25 cellular contexts compared by ENCODE assay signal in the genomic region with DNA sequence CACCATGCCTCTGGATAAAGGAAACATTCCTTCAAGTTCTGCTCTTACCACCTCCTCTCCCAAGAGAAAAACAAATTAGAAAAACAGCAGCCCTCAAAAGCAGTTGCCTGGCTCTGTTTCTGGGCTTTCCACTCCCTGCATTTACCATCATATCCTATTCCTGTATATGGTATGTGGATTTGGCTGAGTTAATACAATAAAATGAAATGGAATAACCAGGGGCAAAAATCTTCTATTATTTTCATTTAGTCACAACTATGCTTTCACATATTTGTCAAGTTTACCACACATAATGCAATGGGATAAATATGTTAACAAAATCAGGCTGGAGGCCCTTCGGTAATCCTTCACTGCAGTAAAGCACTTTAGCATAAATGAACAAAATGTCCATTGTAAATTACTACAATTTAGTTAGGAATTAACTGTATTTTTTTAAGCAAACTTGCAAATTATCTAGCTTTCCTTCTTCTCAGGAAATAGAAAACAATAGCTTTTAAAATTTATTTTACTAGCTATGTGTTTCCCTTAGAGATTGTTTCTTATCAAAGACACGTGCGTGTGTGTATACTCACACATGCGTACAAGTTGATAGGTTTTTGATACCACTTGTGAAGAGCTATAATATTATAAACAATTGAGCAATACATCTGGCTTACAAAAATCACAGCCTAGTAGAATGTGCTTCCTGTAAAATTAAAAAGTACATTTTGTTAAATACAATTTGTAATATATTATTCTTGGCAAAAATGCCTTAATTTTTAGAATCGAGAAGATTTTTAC. TPM values are rescaled to one million over a fixed set of nuclear protein-coding genes. Genes with fewer than 3 reads are reported as not detected.
A peak's percentile ranks its signal among the peaks of the same experiment; 100 is the strongest.
DNase-seq lines count a peak whose midpoint lies in the region; TF ChIP-seq lines count a peak whose summit lies in the region.
"Had no signal": no experiment of that assay in that cellular context is flagged by ENCODE, and none has a peak within 500 bp of the region (broad histone marks: within the 10 kb centered on the region; RNA-seq: fewer than 3 reads in every experiment).

No MANE protein-coding gene starts in this region.

- no peak overlapping the region for H2AFZ ChIP-seq in SK-N-SH (ENCODE audit: low read depth)

- no peaks in the 10 kb centered on the region for H3K9me3 Mint-ChIP-seq in nephron progenitor cell
- H3K9me3 Mint-ChIP-seq: activated CD4-positive, alpha-beta T cell treated with anti-CD3 and anti-CD28 coated beads, Interleukin-2, amount 10 ng/mL, durations not matched to agents 24 days and 14 days; activated T-cell treated with anti-CD3 and anti-CD28 coated beads, Interleukin-2, amount 50 U/mL, for 24 hours; CD8-positive, alpha-beta memory T cell had no signal

- H3K36me3 ChIP-seq in left ventricle myocardium inferior: no peaks in the 10 kb centered on the region
- no peaks in the 10 kb centered on the region for H3K36me3 ChIP-seq in transverse colon
- no peaks in the 10 kb centered on the region for H3K36me3 ChIP-seq in SK-N-SH (replicated peaks in 1 of 2; ENCODE audit: control insufficient read depth in 1 of 2, insufficient read depth in 2 of 2, low read length in 1 of 2)
- H3K36me3 ChIP-seq: Peyer's patch had no signal

- DNase-seq in left ventricle myocardium inferior (no peak), cardiac septum (ENCODE audit: low spot score) (no peak), fibroblast of gingiva (ENCODE audit: low read depth) (peak; percentile 60), nephron progenitor cell (no peak), transverse colon (no peak), RWPE1 (ENCODE audit: low spot score) (no peak), dorsolateral prefrontal cortex (no peak), SK-N-SH (no peak)
- DNase-seq: activated CD4-positive, alpha-beta T cell treated with anti-CD3 and anti-CD28 coated beads, Interleukin-2, amount 10 ng/mL, durations not matched to agents 24 days and 14 days; activated naive CD4-positive, alpha-beta T cell treated with Interleukin-2 at 50 U/mL for 16 hours; activated T-cell treated with anti-CD3 and anti-CD28 coated beads, Interleukin-2, amount 50 U/mL, for 24 hours; CD8-positive, alpha-beta memory T cell; DMS 273 treated with DMSO at 0.1 percent for 48 hours; mammary epithelial cell; NCI-H1105 treated with DMSO at 0.1 percent for 48 hours; NCI-H2081 treated with DMSO at 0.1 percent for 48 hours; NCI-H345; NCI-H748 treated with DMSO at 0.1 percent for 48 hours; Peyer's patch; SIG-M5; stimulated activated naive CD4-positive, alpha-beta T cell; SW 1271; T1000 had no signal

- H3K79me2 ChIP-seq in SK-N-SH (ENCODE audit: insufficient read depth): no peaks in the 10 kb centered on the region

- peaks cover 15% of the 10 kb centered on the region for H3K4me1 ChIP-seq in left ventricle myocardium inferior
- peaks cover 0 to 21% (median 3%) of the 10 kb centered on the region in 4 donors for H3K4me1 ChIP-seq in transverse colon
- no peaks in the 10 kb centered on the region for H3K4me1 ChIP-seq in SK-N-SH (ENCODE audit: control insufficient read depth in 1 of 2, insufficient read depth in 2 of 2, low read depth in 1 of 2, low read length in 1 of 2)
- H3K4me1 ChIP-seq: Peyer's patch had no signal

- no peak overlapping the region for H3K9ac ChIP-seq in SK-N-SH

- WGBS in transverse colon (ENCODE audit: low coverage in 1 of 2), 2 donors: 61 to 65% methylated on average over 5 of the region's 5 CpGs
- WGBS in SK-N-SH (ENCODE audit: low lambda C conversion rate): 9% methylated on average over 5 of the region's 5 CpGs

- H3K9me3 ChIP-seq in left ventricle myocardium inferior (replicated peaks): no peaks in the 10 kb centered on the region
- H3K9me3 ChIP-seq in transverse colon: no peaks in the 10 kb centered on the region
- H3K9me3 ChIP-seq in SK-N-SH: no peaks in the 10 kb centered on the region
- H3K9me3 ChIP-seq: Peyer's patch had no signal

- CTCF ChIA-PET in RWPE1 (lab: Yijun Ruan, JAX) (no interaction called here), SK-N-SH (lab: Yijun Ruan, JAX) (interaction anchor here (1.9 to 2.5 kb wide), 3 partner anchors 11 to 37 kb away, joined by 5 to 8 read pairs (median 8); no protein-coding TSS in a partner anchor)

- peaks cover 17% of the 10 kb centered on the region for H3K4me1 Mint-ChIP-seq in nephron progenitor cell
- H3K4me1 Mint-ChIP-seq: CD8-positive, alpha-beta memory T cell had no signal

- H4K20me1 ChIP-seq in SK-N-SH (ENCODE audit: insufficient read depth): no peaks in the 10 kb centered on the region

- TF ChIP-seq RAD21 in SK-N-SH (IDR thresholded peaks at IDR 0.05; ENCODE audit: low read length): no peak

- H3K9me2 ChIP-seq in SK-N-SH: no peaks in the 10 kb centered on the region

- no peak overlapping the region for H3K4me3 Mint-ChIP-seq in nephron progenitor cell
- H3K4me3 Mint-ChIP-seq: activated CD4-positive, alpha-beta T cell treated with anti-CD3 and anti-CD28 coated beads, Interleukin-2, amount 10 ng/mL, durations not matched to agents 24 days and 14 days; activated T-cell treated with anti-CD3 and anti-CD28 coated beads, Interleukin-2, amount 50 U/mL, for 24 hours; CD8-positive, alpha-beta memory T cell had no signal

- in situ Hi-C loops in transverse colon (cut with MboI; ENCODE audit: low pct_ligation_motif_present in 1 of 4, low pct_unique_long_range_greater_than_20kb in 1 of 4, low sequenced_read_pairs in 3 of 4): no loop called here

- no peak overlapping the region for H3K4me2 ChIP-seq in SK-N-SH

- H3K27ac ChIP-seq in left ventricle myocardium inferior (replicated peaks) (peak overlapping the region; percentile 2), transverse colon (peak overlapping the region in 3 of 4 donors; percentile 14 to 38 (median 17)), RWPE1 (no peak overlapping the region), dorsolateral prefrontal cortex (no peak overlapping the region), SK-N-SH (ENCODE audit: low read depth in 2 of 2, low read length in 1 of 2) (no peak overlapping the region)
- H3K27ac ChIP-seq: 22Rv1 had no signal

- no peak for TF ChIP-seq POLR2A in transverse colon (IDR thresholded peaks at IDR 0.05)

- H3K27me3 ChIP-seq in left ventricle myocardium inferior (ENCODE audit: low read depth): no peaks in the 10 kb centered on the region
- no peaks in the 10 kb centered on the region for H3K27me3 ChIP-seq in transverse colon
- peaks cover 0 to 4% (median 0%) of the 10 kb centered on the region in 45 donors for H3K27me3 ChIP-seq in dorsolateral prefrontal cortex
- H3K27me3 ChIP-seq in SK-N-SH (ENCODE audit: insufficient read depth): peaks cover 17% of the 10 kb centered on the region; the same call in 1 of the 2 replicates
- H3K27me3 ChIP-seq: Peyer's patch had no signal

- H3K4me3 ChIP-seq in left ventricle myocardium inferior: no peak overlapping the region
- H3K4me3 ChIP-seq in transverse colon: no peak overlapping the region
- no peak overlapping the region for H3K4me3 ChIP-seq in dorsolateral prefrontal cortex
- H3K4me3 ChIP-seq in SK-N-SH (ENCODE audit: low read depth in 2 of 2, low read length in 1 of 2): no peak overlapping the region
- H3K4me3 ChIP-seq: Peyer's patch had no signal

- H3K27ac Mint-ChIP-seq in nephron progenitor cell: peak overlapping the region; percentile 4
- H3K27ac Mint-ChIP-seq: activated CD4-positive, alpha-beta T cell treated with anti-CD3 and anti-CD28 coated beads, Interleukin-2, amount 10 ng/mL, durations not matched to agents 24 days and 14 days; activated T-cell treated with anti-CD3 and anti-CD28 coated beads, Interleukin-2, amount 50 U/mL, for 24 hours; CD8-positive, alpha-beta memory T cell; progenitor cell of endocrine pancreas had no signal

- intact Hi-C loops in left ventricle myocardium inferior (cut with micrococcal nuclease): no loop called here
- intact Hi-C loops in cardiac septum (cut with DNase I): no loop called here
- intact Hi-C loops in transverse colon (cut with DNase I; ENCODE audit: low total_unique reads): loop anchor here (5.0 kb wide), 1 partner anchor 761 kb away; no protein-coding TSS in a partner anchor
- intact Hi-C loops in dorsolateral prefrontal cortex (cut with DNase I): no loop called here

- peaks cover 4% of the 10 kb centered on the region for H3K27me3 Mint-ChIP-seq in nephron progenitor cell (ENCODE audit: low read depth, poor library complexity)
- H3K27me3 Mint-ChIP-seq: progenitor cell of endocrine pancreas had no signal

- no peaks in the 10 kb centered on the region for H3K36me3 Mint-ChIP-seq in nephron progenitor cell (ENCODE audit: low read depth)
- H3K36me3 Mint-ChIP-seq: CD8-positive, alpha-beta memory T cell had no signal

- TF ChIP-seq EP300 in transverse colon (IDR thresholded peaks at IDR 0.05; ENCODE audit: low read depth) (no peak), SK-N-SH (IDR thresholded peaks at IDR 0.05; ENCODE audit: borderline replicate concordance in 1 of 2, low read depth in 1 of 2, low read length in 1 of 2) (no peak)

- H3F3A ChIP-seq in SK-N-SH (replicated peaks; ENCODE audit: insufficient read depth): no peaks in the 10 kb centered on the region

- POLR2A ChIA-PET in RWPE1 (lab: Yijun Ruan, JAX; ENCODE audit: low non-redundant PET): no interaction called here
- POLR2A ChIA-PET in SK-N-SH (lab: Yijun Ruan, JAX): no interaction called here

- TF ChIP-seq CTCF in left ventricle myocardium inferior (IDR thresholded peaks at IDR 0.05; ENCODE audit: borderline replicate concordance) (no peak), nephron progenitor cell (IDR thresholded peaks at IDR 0.05) (no peak), transverse colon (IDR thresholded peaks at IDR 0.05) (no peak), RWPE1 (conservative IDR thresholded peaks at IDR 0.05; ENCODE audit: low read depth) (no peak), dorsolateral prefrontal cortex (IDR thresholded peaks at IDR 0.05 in 54 of 56, conservative IDR thresholded peaks at IDR 0.05 in 2 of 56; ENCODE audit: low read depth in 1 of 56, partially characterized antibody in 56 of 56) (no peak), SK-N-SH (IDR thresholded peaks at IDR 0.05) (no peak)

TF ChIP-seq in SK-N-SH, 30 proteins besides CTCF, POLR2A, EP300 and RAD21 (continues in another document):
- TF ChIP-seq TCF12 (IDR thresholded peaks at IDR 0.05): no peak
- no peak for TF ChIP-seq TAF1 (IDR thresholded peaks at IDR 0.05; ENCODE audit: borderline replicate concordance, low read depth, low read length)

RNA-seq across cellular contexts. Expression of gene COL12A1, which starts 34.1 kb away (rescaled TPM):
- 12.2 TPM for total RNA-seq in left ventricle myocardium inferior
- total RNA-seq in cardiac septum: 40.3 TPM
- 10 to 100 TPM; 14.2 to 45.1 (median 32.3) TPM for total RNA-seq in transverse colon
- total RNA-seq in dorsolateral prefrontal cortex: 10 to 100 TPM in 104 of 120 experiments, 1 to 10 TPM in 16; 5.0 to 28.6 (median 14.1) TPM
- 0.03 and 0.10 TPM in 2 replicates for polyA plus RNA-seq in SK-N-SH (2012; rRNA removed)
- 0.04 and 0.05 TPM in 2 replicates for polyA plus RNA-seq in SK-N-SH (2012; cell fraction: cytosol; rRNA removed)
- polyA plus RNA-seq in SK-N-SH (2012; cell fraction: nucleus; rRNA removed): 0.06 and 0.08 TPM in 2 replicates
- total RNA-seq: CD8-positive, alpha-beta memory T cell had no signal
- polyA plus RNA-seq: CD8-positive, alpha-beta memory T cell had no signal

Comparison
In these comparisons a context has a peak if more than half of its experiments do, and no peak if none do; other contexts are left out.
1. H3K27ac ChIP-seq: peak in left ventricle myocardium inferior (single experiment) and transverse colon (3 of 4); none in RWPE1 (single experiment), dorsolateral prefrontal cortex (0 of 59) and SK-N-SH (0 of 2).